1 cellular context compared by ENCODE assay signal in the genomic region with DNA sequence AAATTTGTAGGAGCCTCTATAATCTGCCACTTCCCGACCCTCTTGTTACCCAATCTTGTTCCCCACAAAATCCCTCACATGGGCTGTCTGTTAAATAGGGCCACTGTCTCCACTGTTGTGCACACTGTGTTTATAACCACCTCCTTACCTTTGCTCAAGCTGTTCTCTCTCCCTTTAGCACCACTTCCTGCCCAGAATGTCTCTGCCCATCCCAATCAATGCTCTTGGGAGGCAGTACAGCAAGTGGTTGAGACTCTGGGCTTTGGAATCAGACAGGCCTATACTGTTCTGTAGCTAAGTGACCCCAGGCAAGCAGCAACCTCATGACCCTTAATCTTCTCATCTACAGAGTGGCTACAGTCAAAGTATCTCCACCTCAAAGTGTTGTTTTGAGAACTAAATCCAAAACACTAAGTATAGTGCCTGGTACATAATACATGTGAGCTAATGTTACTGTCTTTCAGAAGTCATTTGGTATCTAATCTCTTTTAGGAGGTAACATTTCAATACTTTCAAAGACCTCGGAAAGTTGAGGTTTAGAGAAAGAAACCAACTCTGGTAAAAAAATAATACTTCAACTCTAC.
TF ChIP-seq lines count a peak whose summit lies in the region.

No MANE protein-coding gene starts in this region.

TF ChIP-seq in K562, 482 proteins besides CTCF, POLR2A, EP300 and RAD21 (continued from another document):
- TF ChIP-seq, protein P1, sequence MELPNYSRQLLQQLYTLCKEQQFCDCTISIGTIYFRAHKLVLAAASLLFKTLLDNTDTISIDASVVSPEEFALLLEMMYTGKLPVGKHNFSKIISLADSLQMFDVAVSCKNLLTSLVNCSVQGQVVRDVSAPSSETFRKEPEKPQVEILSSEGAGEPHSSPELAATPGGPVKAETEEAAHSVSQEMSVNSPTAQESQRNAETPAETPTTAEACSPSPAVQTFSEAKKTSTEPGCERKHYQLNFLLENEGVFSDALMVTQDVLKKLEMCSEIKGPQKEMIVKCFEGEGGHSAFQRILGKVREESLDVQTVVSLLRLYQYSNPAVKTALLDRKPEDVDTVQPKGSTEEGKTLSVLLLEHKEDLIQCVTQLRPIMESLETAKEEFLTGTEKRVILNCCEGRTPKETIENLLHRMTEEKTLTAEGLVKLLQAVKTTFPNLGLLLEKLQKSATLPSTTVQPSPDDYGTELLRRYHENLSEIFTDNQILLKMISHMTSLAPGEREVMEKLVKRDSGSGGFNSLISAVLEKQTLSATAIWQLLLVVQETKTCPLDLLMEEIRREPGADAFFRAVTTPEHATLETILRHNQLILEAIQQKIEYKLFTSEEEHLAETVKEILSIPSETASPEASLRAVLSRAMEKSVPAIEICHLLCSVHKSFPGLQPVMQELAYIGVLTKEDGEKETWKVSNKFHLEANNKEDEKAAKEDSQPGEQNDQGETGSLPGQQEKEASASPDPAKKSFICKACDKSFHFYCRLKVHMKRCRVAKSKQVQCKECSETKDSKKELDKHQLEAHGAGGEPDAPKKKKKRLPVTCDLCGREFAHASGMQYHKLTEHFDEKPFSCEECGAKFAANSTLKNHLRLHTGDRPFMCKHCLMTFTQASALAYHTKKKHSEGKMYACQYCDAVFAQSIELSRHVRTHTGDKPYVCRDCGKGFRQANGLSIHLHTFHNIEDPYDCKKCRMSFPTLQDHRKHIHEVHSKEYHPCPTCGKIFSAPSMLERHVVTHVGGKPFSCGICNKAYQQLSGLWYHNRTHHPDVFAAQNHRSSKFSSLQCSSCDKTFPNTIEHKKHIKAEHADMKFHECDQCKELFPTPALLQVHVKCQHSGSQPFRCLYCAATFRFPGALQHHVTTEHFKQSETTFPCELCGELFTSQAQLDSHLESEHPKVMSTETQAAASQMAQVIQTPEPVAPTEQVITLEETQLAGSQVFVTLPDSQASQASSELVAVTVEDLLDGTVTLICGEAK (IDR thresholded peaks at IDR 0.05), result no peak
- TF ChIP-seq, protein P1 (CRISPR knock-in tag; IDR thresholded peaks at IDR 0.05), result no peak
- no peak for TF ChIP-seq HCFC1 (IDR thresholded peaks at IDR 0.05; ENCODE audit: low read depth, low read length)
- no peak for TF ChIP-seq PTBP1 (IDR thresholded peaks at IDR 0.05; ENCODE audit: low read depth, low read length)
- TF ChIP-seq ZNF165 (CRISPR knock-in tag; IDR thresholded peaks at IDR 0.05; ENCODE audit: borderline replicate concordance), result no peak
- TF ChIP-seq, protein P2, sequence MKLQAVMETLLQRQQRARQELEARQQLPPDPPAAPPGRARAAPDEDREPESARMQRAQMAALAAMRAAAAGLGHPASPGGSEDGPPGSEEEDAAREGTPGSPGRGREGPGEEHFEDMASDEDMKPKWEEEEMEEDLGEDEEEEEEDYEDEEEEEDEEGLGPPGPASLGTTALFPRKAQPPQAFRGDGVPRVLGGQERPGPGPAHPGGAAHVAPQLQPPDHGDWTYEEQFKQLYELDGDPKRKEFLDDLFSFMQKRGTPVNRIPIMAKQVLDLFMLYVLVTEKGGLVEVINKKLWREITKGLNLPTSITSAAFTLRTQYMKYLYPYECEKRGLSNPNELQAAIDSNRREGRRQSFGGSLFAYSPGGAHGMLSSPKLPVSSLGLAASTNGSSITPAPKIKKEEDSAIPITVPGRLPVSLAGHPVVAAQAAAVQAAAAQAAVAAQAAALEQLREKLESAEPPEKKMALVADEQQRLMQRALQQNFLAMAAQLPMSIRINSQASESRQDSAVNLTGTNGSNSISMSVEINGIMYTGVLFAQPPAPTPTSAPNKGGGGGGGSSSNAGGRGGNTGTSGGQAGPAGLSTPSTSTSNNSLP (IDR thresholded peaks at IDR 0.05; ENCODE audit: borderline replicate concordance, low read depth, low read length), result no peak
- TF ChIP-seq ZNF311 (CRISPR knock-in tag; IDR thresholded peaks at IDR 0.05), result no peak
- no peak for TF ChIP-seq ZBTB1 (CRISPR knock-in tag; IDR thresholded peaks at IDR 0.05; ENCODE audit: borderline replicate concordance, low read depth)
- TF ChIP-seq SNIP1 (IDR thresholded peaks at IDR 0.05; ENCODE audit: low read depth), result no peak
- no peak for TF ChIP-seq CTBP1 (IDR thresholded peaks at IDR 0.05; ENCODE audit: borderline replicate concordance)
- no peak for TF ChIP-seq ZNF431 (CRISPR knock-in tag; IDR thresholded peaks at IDR 0.05)
- TF ChIP-seq MYC (IDR thresholded peaks at IDR 0.05; ENCODE audit: low read depth, low read length), result no peak
- TF ChIP-seq MYC (CRISPR knock-in tag; IDR thresholded peaks at IDR 0.05; ENCODE audit: borderline replicate concordance, low read depth), result no peak
- TF ChIP-seq BHLHE40 (IDR thresholded peaks at IDR 0.05; ENCODE audit: low read length), result no peak
- no peak for TF ChIP-seq ZKSCAN8 (CRISPR knock-in tag; IDR thresholded peaks at IDR 0.05)
- no peak for TF ChIP-seq NCOA1 (IDR thresholded peaks at IDR 0.05; ENCODE audit: low read depth)
